In the genomic region with DNA sequence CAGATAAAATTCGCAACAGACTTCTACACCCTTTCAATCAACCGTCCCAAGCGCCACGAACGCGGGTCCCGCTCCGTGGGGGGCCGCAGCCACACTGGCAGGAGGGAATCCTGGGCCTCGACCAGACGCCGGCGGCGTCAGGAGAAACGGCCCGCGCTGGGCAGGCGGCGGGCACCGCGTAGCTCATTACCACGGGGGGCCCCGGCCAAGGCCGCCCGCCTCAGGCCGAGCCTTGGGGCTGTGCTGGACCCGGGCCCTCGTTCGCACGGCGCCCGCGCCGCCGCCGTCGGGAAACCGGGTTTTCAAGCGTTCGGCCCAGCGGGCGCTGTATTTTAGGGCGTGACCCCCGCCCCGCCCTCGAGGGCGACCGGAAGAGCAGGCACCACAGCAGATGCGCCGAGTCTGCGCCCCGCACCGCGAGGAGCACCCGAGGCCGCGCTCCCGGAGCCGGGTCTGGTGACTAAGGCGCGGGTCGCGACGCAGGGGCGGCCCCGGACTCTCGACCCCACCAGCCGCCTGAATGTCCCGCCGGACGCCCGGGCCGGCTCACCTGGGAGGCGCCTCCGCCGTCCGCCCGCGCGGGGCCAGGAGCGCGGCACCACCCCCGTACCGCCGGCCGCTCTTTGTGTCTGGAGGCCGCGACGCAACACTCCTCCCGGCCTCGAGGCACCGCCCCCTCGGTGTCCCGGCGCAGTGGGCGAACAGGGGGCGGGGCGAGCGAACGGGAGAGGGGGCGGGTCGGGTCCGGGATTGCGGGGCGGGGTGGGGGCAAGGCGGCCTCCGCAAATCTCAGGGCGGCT, we compare ENCODE assay signal across 1 cellular context.
TF ChIP-seq lines count a peak whose summit lies in the region.

A gene (minus strand): TSS at position 627 of the 800 bp plus-strand sequence. CDS start 58,944 bp downstream, outside the sequence.

TF ChIP-seq in HepG2, 621 proteins besides CTCF, POLR2A, EP300 and RAD21 (continued from another document and continues in another):
- TF ChIP-seq, protein P1, sequence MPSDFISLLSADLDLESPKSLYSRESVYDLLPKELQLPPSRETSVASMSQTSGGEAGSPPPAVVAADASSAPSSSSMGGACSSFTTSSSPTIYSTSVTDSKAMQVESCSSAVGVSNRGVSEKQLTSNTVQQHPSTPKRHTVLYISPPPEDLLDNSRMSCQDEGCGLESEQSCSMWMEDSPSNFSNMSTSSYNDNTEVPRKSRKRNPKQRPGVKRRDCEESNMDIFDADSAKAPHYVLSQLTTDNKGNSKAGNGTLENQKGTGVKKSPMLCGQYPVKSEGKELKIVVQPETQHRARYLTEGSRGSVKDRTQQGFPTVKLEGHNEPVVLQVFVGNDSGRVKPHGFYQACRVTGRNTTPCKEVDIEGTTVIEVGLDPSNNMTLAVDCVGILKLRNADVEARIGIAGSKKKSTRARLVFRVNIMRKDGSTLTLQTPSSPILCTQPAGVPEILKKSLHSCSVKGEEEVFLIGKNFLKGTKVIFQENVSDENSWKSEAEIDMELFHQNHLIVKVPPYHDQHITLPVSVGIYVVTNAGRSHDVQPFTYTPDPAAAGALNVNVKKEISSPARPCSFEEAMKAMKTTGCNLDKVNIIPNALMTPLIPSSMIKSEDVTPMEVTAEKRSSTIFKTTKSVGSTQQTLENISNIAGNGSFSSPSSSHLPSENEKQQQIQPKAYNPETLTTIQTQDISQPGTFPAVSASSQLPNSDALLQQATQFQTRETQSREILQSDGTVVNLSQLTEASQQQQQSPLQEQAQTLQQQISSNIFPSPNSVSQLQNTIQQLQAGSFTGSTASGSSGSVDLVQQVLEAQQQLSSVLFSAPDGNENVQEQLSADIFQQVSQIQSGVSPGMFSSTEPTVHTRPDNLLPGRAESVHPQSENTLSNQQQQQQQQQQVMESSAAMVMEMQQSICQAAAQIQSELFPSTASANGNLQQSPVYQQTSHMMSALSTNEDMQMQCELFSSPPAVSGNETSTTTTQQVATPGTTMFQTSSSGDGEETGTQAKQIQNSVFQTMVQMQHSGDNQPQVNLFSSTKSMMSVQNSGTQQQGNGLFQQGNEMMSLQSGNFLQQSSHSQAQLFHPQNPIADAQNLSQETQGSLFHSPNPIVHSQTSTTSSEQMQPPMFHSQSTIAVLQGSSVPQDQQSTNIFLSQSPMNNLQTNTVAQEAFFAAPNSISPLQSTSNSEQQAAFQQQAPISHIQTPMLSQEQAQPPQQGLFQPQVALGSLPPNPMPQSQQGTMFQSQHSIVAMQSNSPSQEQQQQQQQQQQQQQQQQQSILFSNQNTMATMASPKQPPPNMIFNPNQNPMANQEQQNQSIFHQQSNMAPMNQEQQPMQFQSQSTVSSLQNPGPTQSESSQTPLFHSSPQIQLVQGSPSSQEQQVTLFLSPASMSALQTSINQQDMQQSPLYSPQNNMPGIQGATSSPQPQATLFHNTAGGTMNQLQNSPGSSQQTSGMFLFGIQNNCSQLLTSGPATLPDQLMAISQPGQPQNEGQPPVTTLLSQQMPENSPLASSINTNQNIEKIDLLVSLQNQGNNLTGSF (CRISPR knock-in tag; IDR thresholded peaks at IDR 0.05), result peak; percentile 90
- TF ChIP-seq SNRNP70 (IDR thresholded peaks at IDR 0.05; ENCODE audit: low read depth, low read length) (no peak), ZNF558 (CRISPR knock-in tag; IDR thresholded peaks at IDR 0.05; ENCODE audit: borderline replicate concordance) (peak; percentile 59; the same call in 1 of the 2 replicates), FOXP1 (IDR thresholded peaks at IDR 0.05) (no peak), FOXP1 (CRISPR knock-in tag; IDR thresholded peaks at IDR 0.05) (no peak), ATF7-NPFF (CRISPR knock-in tag; IDR thresholded peaks at IDR 0.05; ENCODE audit: low read depth) (peak; percentile 91), SNAPC2 (CRISPR knock-in tag; IDR thresholded peaks at IDR 0.05) (0 out of 2 replicates have a peak, but pooled peaks have one; percentile 56), ESRRA (CRISPR knock-in tag; IDR thresholded peaks at IDR 0.05; ENCODE audit: low read depth) (0 out of 2 replicates have a peak, but pooled peaks have one; percentile 43), ZNF547 (CRISPR knock-in tag; IDR thresholded peaks at IDR 0.05) (peak; percentile 96), ZNF773 (CRISPR knock-in tag; IDR thresholded peaks at IDR 0.05; ENCODE audit: borderline replicate concordance) (peak; percentile 97), TMF1 (CRISPR knock-in tag; IDR thresholded peaks at IDR 0.05; ENCODE audit: low read depth) (no peak; the same call in 1 of the 2 replicates), ZNF224 (CRISPR knock-in tag; IDR thresholded peaks at IDR 0.05) (no peak), SALL1 (CRISPR knock-in tag; IDR thresholded peaks at IDR 0.05) (peak; percentile 51), ATM (IDR thresholded peaks at IDR 0.05; ENCODE audit: borderline replicate concordance) (no peak), ZBTB21 (CRISPR knock-in tag; IDR thresholded peaks at IDR 0.05) (no peak), NR1H2 (CRISPR knock-in tag; IDR thresholded peaks at IDR 0.05; ENCODE audit: borderline replicate concordance, low read depth) (peak; percentile 73), ATAD3A (CRISPR knock-in tag; IDR thresholded peaks at IDR 0.05) (no peak), ATF1 (CRISPR knock-in tag; IDR thresholded peaks at IDR 0.05) (no peak), ZNF143 (CRISPR knock-in tag; IDR thresholded peaks at IDR 0.05) (peak; percentile 58; the same call in 1 of the 2 replicates), RBFOX2 (IDR thresholded peaks at IDR 0.05; ENCODE audit: low read depth, low read length) (peak; percentile 98), JUN (CRISPR knock-in tag; IDR thresholded peaks at IDR 0.05) (no peak), ZNF441 (CRISPR knock-in tag; IDR thresholded peaks at IDR 0.05; ENCODE audit: borderline replicate concordance) (peak; percentile 24; the same call in 1 of the 2 replicates)
- TF ChIP-seq, protein P2, sequence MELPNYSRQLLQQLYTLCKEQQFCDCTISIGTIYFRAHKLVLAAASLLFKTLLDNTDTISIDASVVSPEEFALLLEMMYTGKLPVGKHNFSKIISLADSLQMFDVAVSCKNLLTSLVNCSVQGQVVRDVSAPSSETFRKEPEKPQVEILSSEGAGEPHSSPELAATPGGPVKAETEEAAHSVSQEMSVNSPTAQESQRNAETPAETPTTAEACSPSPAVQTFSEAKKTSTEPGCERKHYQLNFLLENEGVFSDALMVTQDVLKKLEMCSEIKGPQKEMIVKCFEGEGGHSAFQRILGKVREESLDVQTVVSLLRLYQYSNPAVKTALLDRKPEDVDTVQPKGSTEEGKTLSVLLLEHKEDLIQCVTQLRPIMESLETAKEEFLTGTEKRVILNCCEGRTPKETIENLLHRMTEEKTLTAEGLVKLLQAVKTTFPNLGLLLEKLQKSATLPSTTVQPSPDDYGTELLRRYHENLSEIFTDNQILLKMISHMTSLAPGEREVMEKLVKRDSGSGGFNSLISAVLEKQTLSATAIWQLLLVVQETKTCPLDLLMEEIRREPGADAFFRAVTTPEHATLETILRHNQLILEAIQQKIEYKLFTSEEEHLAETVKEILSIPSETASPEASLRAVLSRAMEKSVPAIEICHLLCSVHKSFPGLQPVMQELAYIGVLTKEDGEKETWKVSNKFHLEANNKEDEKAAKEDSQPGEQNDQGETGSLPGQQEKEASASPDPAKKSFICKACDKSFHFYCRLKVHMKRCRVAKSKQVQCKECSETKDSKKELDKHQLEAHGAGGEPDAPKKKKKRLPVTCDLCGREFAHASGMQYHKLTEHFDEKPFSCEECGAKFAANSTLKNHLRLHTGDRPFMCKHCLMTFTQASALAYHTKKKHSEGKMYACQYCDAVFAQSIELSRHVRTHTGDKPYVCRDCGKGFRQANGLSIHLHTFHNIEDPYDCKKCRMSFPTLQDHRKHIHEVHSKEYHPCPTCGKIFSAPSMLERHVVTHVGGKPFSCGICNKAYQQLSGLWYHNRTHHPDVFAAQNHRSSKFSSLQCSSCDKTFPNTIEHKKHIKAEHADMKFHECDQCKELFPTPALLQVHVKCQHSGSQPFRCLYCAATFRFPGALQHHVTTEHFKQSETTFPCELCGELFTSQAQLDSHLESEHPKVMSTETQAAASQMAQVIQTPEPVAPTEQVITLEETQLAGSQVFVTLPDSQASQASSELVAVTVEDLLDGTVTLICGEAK (IDR thresholded peaks at IDR 0.05), result no peak
- TF ChIP-seq, protein P2 (CRISPR knock-in tag; IDR thresholded peaks at IDR 0.05), result peak; percentile 81; the same call in 1 of the 2 replicates
- TF ChIP-seq, protein P3, sequence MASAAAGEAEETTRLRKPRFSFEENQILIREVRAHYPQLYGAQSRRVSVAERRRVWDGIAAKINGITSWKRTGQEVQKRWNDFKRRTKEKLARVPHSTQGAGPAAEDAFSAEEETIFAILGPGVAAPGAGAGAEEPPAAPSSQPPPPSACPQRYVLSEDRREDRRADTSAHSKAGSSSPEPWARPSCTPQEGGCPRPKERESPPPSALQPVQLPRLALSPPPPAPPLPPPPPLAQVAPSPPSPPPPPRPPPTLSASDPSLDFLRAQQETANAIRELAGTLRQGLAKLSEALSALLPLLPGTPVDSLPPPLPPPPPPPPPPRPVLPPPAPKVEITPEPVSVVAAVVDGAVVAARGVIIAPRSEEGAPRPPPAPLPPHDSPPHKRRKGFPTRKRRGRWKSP (CRISPR knock-in tag; IDR thresholded peaks at IDR 0.05), result peak; percentile 96
- TF ChIP-seq, protein P4, sequence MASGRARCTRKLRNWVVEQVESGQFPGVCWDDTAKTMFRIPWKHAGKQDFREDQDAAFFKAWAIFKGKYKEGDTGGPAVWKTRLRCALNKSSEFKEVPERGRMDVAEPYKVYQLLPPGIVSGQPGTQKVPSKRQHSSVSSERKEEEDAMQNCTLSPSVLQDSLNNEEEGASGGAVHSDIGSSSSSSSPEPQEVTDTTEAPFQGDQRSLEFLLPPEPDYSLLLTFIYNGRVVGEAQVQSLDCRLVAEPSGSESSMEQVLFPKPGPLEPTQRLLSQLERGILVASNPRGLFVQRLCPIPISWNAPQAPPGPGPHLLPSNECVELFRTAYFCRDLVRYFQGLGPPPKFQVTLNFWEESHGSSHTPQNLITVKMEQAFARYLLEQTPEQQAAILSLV (CRISPR knock-in tag; IDR thresholded peaks at IDR 0.05; ENCODE audit: borderline replicate concordance), result no peak; the same call in 1 of the 2 replicates
